20 cellular contexts compared by ENCODE assay signal in genomic region chr10:102285134-102285533, GRCh38. TPM values are rescaled to one million over a fixed set of nuclear protein-coding genes. Genes with fewer than 3 reads are reported as not detected.
"Had no signal": no experiment of that assay in that cellular context is flagged by ENCODE, and none has a peak within 500 bp of the region (broad histone marks: within the 10 kb centered on the region; RNA-seq: fewer than 3 reads in every experiment).

No MANE protein-coding gene starts in this region.

- H3K9me3 ChIP-seq: heart left ventricle, lower lobe of right lung, SJCRH30 had no signal

- H3K27ac Mint-ChIP-seq: activated B cell treated with CpG ODN at 0.5 μM for 24 hours, mesothelial cell of epicardium, nephron progenitor cell, progenitor cell of endocrine pancreas had no signal

- H3K4me3 ChIP-seq: dorsolateral prefrontal cortex, heart left ventricle, lower lobe of right lung, SJCRH30 had no signal

- H3K27ac ChIP-seq: dorsolateral prefrontal cortex, lower lobe of right lung, SJCRH30 had no signal

- H3K27me3 ChIP-seq: dorsolateral prefrontal cortex, heart left ventricle, SJCRH30 had no signal

- H3K27me3 Mint-ChIP-seq: activated B cell treated with CpG ODN at 0.5 μM for 24 hours; activated CD8-positive, alpha-beta T cell treated with anti-CD3 and anti-CD28 coated beads for 36 hours; activated naive CD4-positive, alpha-beta T cell treated with anti-CD3 and anti-CD28 coated beads, Interleukin-2, amount 10 ng/mL, durations not matched to agents 7 days and 5 days; progenitor cell of endocrine pancreas had no signal

- ATAC-seq: activated CD8-positive, alpha-beta T cell treated with anti-CD3 and anti-CD28 coated beads for 36 hours; heart left ventricle; left cardiac atrium; lower lobe of right lung; right cardiac atrium had no signal

- H3K4me3 Mint-ChIP-seq: activated B cell treated with CpG ODN at 0.5 μM for 24 hours; activated CD8-positive, alpha-beta T cell treated with anti-CD3 and anti-CD28 coated beads for 36 hours; activated naive CD4-positive, alpha-beta T cell treated with anti-CD3 and anti-CD28 coated beads, Interleukin-2, amount 10 ng/mL, durations not matched to agents 7 days and 5 days; mesothelial cell of epicardium; nephron progenitor cell had no signal

- DNase-seq: activated B cell treated with CpG ODN at 0.5 μM for 24 hours; activated CD8-positive, alpha-beta T cell treated with anti-CD3 and anti-CD28 coated beads for 36 hours; activated naive CD4-positive, alpha-beta T cell treated with anti-CD3 and anti-CD28 coated beads, Interleukin-2, amount 10 ng/mL, durations not matched to agents 7 days and 5 days; dorsolateral prefrontal cortex; heart left ventricle; left cardiac atrium; lower lobe of right lung; nephron progenitor cell; occipital lobe; right cardiac atrium; SJCRH30; small intestine; stimulated activated CD4-positive, alpha-beta T cell treated with anti-CD3 and anti-CD28 coated beads, Interleukin-4, amount 100 ng/mL, for 4 hours; stimulated activated CD8-positive, alpha-beta memory T cell treated with anti-CD3 and anti-CD28 coated beads, Interleukin-4, amount 100 ng/mL, for 48 hours had no signal

- H3K9me3 Mint-ChIP-seq: activated B cell treated with CpG ODN at 0.5 μM for 24 hours; activated CD8-positive, alpha-beta T cell treated with anti-CD3 and anti-CD28 coated beads for 36 hours; activated naive CD4-positive, alpha-beta T cell treated with anti-CD3 and anti-CD28 coated beads, Interleukin-2, amount 10 ng/mL, durations not matched to agents 7 days and 5 days; mesothelial cell of epicardium; nephron progenitor cell had no signal

RNA-seq across cellular contexts. Expression of gene PITX3, which starts 43.8 kb away (rescaled TPM):
- total RNA-seq: activated B cell treated with CpG ODN at 0.5 μM for 24 hours; frontal cortex; left cardiac atrium; lower lobe of right lung; mesothelial cell of epicardium; occipital lobe; progenitor cell of endocrine pancreas; T-helper 2 cell treated with Interferon-gamma antibody and Interleukin-4, amounts not matched to agents 100 ng/mL and 5 ng/mL, for 36 hours; ureter had no signal

RNA-seq across cellular contexts. Expression of gene ELOVL3, which starts 59.0 kb away (rescaled TPM):
- total RNA-seq: activated B cell treated with CpG ODN at 0.5 μM for 24 hours; activated CD8-positive, alpha-beta T cell treated with anti-CD3 and anti-CD28 coated beads for 36 hours; cardiac septum; frontal cortex; progenitor cell of endocrine pancreas; T-helper 2 cell treated with Interferon-gamma antibody and Interleukin-4, amounts not matched to agents 100 ng/mL and 5 ng/mL, for 36 hours had no signal
